In the genomic region with DNA sequence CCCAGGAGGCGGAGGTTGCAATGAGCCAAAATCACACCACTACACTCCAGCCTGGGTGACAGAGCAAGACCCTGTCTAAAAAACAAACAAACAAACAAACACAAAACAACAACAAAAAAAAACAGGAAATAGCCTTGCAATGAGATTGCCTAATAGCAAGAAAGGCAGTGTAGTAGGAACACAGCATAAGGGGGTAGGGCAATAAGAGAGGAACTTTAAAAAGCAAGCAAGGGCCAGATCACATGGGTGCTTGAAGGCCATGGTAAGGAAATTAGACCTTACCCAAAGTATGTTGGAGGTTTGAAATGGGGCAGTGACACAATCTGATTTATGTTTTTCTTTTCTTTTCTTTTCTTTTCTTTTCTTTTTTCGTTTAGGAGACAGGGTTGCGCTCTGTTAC, we compare ENCODE assay signal across 18 cellular contexts. TPM values are rescaled to one million over a fixed set of nuclear protein-coding genes. Genes with fewer than 3 reads are reported as not detected.
"Had no signal": no experiment of that assay in that cellular context is flagged by ENCODE, and none has a peak within 500 bp of the region (broad histone marks: within the 10 kb centered on the region; RNA-seq: fewer than 3 reads in every experiment).

No MANE protein-coding gene starts in this region.

- H3K9me3 ChIP-seq: heart left ventricle, mucosa of descending colon had no signal

- H3K27me3 ChIP-seq: brain microvascular endothelial cell, heart left ventricle had no signal

- H3K27ac ChIP-seq: brain microvascular endothelial cell, epithelial cell of prostate had no signal

- ATAC-seq: activated CD4-positive, CD25-positive, alpha-beta regulatory T cell treated with anti-CD3 and anti-CD28 coated beads, Interleukin-2, amount 50 U/mL, for 24 hours; effector memory CD8-positive, alpha-beta T cell; mucosa of descending colon; naive thymus-derived CD8-positive, alpha-beta T cell; right cardiac atrium; stimulated activated naive CD8-positive, alpha-beta T cell treated with anti-CD3 and anti-CD28 coated beads, Interleukin-15, amount 100 ng/mL, for 72 hours; T-cell had no signal

- H3K36me3 ChIP-seq: brain microvascular endothelial cell, heart left ventricle had no signal

- DNase-seq: activated CD4-positive, alpha-beta T cell treated with anti-CD3 and anti-CD28 coated beads, Interleukin-2, amount 50 U/mL, for 1 hour; activated CD8-positive, alpha-beta memory T cell treated with anti-CD3 and anti-CD28 coated beads for 24 hours; activated naive CD4-positive, alpha-beta T cell; activated naive CD8-positive, alpha-beta T cell treated with anti-CD3 and anti-CD28 coated beads, Interleukin-2, amount 10 ng/mL, durations not matched to agents 7 days and 5 days; brain microvascular endothelial cell; effector memory CD8-positive, alpha-beta T cell; foreskin melanocyte; heart left ventricle; immature natural killer cell; mucosa of descending colon; naive thymus-derived CD8-positive, alpha-beta T cell; nucleus accumbens; right cardiac atrium; stimulated activated naive CD8-positive, alpha-beta T cell treated with anti-CD3 and anti-CD28 coated beads, Interleukin-15, amount 100 ng/mL, for 72 hours; T-cell; T-helper 9 cell had no signal

- H3K4me3 ChIP-seq: heart left ventricle, mucosa of descending colon had no signal

RNA-seq across cellular contexts. Expression of a gene that starts 52.9 kb away (rescaled TPM):
- total RNA-seq: activated naive CD8-positive, alpha-beta T cell treated with anti-CD3 and anti-CD28 coated beads, Interleukin-2, amount 10 ng/mL, durations not matched to agents 7 days and 5 days had no signal
- polyA plus RNA-seq: immature natural killer cell; naive thymus-derived CD8-positive, alpha-beta T cell had no signal
